Comparison of ENCODE assay signal across 1 cellular context in the genomic region with DNA sequence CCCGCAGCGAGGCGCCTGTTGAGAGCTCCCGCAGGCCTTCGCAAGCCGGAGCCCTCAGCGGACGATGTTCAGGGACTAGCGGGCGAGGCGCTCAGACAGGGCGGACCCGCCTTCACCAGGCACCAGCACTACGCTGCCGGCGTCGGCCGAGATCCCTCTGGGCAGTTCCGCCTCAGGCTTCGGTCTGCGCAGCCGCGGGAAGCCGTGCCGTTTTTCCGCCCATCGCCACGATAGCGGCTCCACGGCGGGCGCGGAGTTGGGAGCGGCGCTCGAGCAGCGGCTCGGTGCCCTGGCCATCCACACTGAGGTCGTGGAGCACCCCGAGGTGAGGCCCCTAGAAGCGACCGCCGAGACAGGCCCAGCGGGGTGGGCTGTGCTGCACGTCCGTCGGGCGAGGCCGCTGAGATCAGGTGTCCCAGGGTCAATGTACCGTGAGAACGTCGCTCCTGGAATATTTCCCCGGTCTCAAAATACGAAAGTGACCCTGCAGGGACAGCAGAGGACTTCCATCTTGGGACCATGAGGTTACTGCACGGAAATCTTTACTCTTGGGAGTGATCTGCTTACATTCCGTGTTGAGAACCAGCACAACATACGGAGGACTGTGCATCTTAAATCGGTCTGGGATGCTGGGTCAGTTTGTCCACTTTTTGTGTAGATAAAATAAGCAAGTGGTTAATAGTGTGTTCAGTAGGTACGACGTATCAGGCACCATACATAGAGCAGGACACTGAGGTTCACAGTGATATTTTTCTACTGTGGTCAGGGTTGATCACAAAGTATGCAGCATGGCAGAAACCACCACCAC.
TF ChIP-seq lines count a peak whose summit lies in the region.

No MANE protein-coding gene starts in this region.

TF ChIP-seq in HepG2, 621 proteins besides CTCF, POLR2A, EP300 and RAD21 (continued from another document and continues in another):
- TF ChIP-seq FOXP1 (IDR thresholded peaks at IDR 0.05): no peak
- no peak for TF ChIP-seq FOXP1 (CRISPR knock-in tag; IDR thresholded peaks at IDR 0.05)
- TF ChIP-seq, protein P1, sequence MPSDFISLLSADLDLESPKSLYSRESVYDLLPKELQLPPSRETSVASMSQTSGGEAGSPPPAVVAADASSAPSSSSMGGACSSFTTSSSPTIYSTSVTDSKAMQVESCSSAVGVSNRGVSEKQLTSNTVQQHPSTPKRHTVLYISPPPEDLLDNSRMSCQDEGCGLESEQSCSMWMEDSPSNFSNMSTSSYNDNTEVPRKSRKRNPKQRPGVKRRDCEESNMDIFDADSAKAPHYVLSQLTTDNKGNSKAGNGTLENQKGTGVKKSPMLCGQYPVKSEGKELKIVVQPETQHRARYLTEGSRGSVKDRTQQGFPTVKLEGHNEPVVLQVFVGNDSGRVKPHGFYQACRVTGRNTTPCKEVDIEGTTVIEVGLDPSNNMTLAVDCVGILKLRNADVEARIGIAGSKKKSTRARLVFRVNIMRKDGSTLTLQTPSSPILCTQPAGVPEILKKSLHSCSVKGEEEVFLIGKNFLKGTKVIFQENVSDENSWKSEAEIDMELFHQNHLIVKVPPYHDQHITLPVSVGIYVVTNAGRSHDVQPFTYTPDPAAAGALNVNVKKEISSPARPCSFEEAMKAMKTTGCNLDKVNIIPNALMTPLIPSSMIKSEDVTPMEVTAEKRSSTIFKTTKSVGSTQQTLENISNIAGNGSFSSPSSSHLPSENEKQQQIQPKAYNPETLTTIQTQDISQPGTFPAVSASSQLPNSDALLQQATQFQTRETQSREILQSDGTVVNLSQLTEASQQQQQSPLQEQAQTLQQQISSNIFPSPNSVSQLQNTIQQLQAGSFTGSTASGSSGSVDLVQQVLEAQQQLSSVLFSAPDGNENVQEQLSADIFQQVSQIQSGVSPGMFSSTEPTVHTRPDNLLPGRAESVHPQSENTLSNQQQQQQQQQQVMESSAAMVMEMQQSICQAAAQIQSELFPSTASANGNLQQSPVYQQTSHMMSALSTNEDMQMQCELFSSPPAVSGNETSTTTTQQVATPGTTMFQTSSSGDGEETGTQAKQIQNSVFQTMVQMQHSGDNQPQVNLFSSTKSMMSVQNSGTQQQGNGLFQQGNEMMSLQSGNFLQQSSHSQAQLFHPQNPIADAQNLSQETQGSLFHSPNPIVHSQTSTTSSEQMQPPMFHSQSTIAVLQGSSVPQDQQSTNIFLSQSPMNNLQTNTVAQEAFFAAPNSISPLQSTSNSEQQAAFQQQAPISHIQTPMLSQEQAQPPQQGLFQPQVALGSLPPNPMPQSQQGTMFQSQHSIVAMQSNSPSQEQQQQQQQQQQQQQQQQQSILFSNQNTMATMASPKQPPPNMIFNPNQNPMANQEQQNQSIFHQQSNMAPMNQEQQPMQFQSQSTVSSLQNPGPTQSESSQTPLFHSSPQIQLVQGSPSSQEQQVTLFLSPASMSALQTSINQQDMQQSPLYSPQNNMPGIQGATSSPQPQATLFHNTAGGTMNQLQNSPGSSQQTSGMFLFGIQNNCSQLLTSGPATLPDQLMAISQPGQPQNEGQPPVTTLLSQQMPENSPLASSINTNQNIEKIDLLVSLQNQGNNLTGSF (CRISPR knock-in tag; IDR thresholded peaks at IDR 0.05): peak; percentile 94
- TF ChIP-seq DR1 (CRISPR knock-in tag; IDR thresholded peaks at IDR 0.05): peak; percentile 91
- peak; percentile 60; the same call in 1 of the 2 replicates for TF ChIP-seq SIX1 (CRISPR knock-in tag; IDR thresholded peaks at IDR 0.05; ENCODE audit: borderline replicate concordance)
- TF ChIP-seq, protein P2, sequence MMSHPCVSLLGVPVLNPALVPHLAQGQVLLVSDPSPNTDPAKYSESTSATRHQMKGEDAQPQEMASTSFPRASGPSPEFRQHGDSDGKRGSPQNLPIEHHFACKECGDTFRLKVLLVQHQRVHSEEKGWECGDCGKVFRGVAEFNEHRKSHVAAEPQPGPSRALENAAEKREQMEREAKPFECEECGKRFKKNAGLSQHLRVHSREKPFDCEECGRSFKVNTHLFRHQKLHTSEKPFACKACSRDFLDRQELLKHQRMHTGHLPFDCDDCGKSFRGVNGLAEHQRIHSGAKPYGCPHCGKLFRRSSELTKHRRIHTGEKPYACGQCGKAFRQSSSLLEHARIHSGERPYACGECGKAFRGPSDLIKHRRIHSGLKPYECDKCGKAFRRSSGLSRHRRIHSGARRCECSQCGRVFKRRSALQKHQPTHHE (CRISPR knock-in tag; IDR thresholded peaks at IDR 0.05; ENCODE audit: borderline replicate concordance): peak; percentile 67; the same call in 1 of the 2 replicates
- peak; percentile 80 for TF ChIP-seq ZNF121 (CRISPR knock-in tag; IDR thresholded peaks at IDR 0.05)
- TF ChIP-seq, protein P3, sequence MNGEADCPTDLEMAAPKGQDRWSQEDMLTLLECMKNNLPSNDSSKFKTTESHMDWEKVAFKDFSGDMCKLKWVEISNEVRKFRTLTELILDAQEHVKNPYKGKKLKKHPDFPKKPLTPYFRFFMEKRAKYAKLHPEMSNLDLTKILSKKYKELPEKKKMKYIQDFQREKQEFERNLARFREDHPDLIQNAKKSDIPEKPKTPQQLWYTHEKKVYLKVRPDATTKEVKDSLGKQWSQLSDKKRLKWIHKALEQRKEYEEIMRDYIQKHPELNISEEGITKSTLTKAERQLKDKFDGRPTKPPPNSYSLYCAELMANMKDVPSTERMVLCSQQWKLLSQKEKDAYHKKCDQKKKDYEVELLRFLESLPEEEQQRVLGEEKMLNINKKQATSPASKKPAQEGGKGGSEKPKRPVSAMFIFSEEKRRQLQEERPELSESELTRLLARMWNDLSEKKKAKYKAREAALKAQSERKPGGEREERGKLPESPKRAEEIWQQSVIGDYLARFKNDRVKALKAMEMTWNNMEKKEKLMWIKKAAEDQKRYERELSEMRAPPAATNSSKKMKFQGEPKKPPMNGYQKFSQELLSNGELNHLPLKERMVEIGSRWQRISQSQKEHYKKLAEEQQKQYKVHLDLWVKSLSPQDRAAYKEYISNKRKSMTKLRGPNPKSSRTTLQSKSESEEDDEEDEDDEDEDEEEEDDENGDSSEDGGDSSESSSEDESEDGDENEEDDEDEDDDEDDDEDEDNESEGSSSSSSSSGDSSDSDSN (CRISPR knock-in tag; IDR thresholded peaks at IDR 0.05): peak; percentile 100
- peak; percentile 89; the same call in 1 of the 2 replicates for TF ChIP-seq ZZZ3 (CRISPR knock-in tag; IDR thresholded peaks at IDR 0.05; ENCODE audit: borderline replicate concordance)
- TF ChIP-seq PHB2 (IDR thresholded peaks at IDR 0.05; ENCODE audit: partially characterized antibody): no peak
- no peak for TF ChIP-seq ISX (CRISPR knock-in tag; conservative IDR thresholded peaks at IDR 0.05)
- 0 out of 2 replicates have a peak, but pooled peaks have one; percentile 42 for TF ChIP-seq CC2D1A (CRISPR knock-in tag; IDR thresholded peaks at IDR 0.05)
- no peak for TF ChIP-seq ZNF569 (CRISPR knock-in tag; IDR thresholded peaks at IDR 0.05; ENCODE audit: borderline replicate concordance)
- TF ChIP-seq, protein P4, sequence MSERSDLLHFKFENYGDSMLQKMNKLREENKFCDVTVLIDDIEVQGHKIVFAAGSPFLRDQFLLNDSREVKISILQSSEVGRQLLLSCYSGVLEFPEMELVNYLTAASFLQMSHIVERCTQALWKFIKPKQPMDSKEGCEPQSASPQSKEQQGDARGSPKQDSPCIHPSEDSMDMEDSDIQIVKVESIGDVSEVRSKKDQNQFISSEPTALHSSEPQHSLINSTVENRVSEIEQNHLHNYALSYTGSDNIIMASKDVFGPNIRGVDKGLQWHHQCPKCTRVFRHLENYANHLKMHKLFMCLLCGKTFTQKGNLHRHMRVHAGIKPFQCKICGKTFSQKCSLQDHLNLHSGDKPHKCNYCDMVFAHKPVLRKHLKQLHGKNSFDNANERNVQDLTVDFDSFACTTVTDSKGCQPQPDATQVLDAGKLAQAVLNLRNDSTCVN (CRISPR knock-in tag; IDR thresholded peaks at IDR 0.05; ENCODE audit: borderline replicate concordance): peak; percentile 83
- TF ChIP-seq ZNF224 (CRISPR knock-in tag; IDR thresholded peaks at IDR 0.05): peak; percentile 88
- TF ChIP-seq, protein P5, sequence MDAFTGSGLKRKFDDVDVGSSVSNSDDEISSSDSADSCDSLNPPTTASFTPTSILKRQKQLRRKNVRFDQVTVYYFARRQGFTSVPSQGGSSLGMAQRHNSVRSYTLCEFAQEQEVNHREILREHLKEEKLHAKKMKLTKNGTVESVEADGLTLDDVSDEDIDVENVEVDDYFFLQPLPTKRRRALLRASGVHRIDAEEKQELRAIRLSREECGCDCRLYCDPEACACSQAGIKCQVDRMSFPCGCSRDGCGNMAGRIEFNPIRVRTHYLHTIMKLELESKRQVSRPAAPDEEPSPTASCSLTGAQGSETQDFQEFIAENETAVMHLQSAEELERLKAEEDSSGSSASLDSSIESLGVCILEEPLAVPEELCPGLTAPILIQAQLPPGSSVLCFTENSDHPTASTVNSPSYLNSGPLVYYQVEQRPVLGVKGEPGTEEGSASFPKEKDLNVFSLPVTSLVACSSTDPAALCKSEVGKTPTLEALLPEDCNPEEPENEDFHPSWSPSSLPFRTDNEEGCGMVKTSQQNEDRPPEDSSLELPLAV (CRISPR knock-in tag; conservative IDR thresholded peaks at IDR 0.05; ENCODE audit: low read depth): no peak
- TF ChIP-seq ATF7-NPFF (CRISPR knock-in tag; IDR thresholded peaks at IDR 0.05; ENCODE audit: low read depth): peak; percentile 98
- TF ChIP-seq ZNF572 (CRISPR knock-in tag; IDR thresholded peaks at IDR 0.05): peak; percentile 91; the same call in 1 of the 2 replicates
- TF ChIP-seq, protein P6, sequence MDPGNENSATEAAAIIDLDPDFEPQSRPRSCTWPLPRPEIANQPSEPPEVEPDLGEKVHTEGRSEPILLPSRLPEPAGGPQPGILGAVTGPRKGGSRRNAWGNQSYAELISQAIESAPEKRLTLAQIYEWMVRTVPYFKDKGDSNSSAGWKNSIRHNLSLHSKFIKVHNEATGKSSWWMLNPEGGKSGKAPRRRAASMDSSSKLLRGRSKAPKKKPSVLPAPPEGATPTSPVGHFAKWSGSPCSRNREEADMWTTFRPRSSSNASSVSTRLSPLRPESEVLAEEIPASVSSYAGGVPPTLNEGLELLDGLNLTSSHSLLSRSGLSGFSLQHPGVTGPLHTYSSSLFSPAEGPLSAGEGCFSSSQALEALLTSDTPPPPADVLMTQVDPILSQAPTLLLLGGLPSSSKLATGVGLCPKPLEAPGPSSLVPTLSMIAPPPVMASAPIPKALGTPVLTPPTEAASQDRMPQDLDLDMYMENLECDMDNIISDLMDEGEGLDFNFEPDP (CRISPR knock-in tag; conservative IDR thresholded peaks at IDR 0.05): 0 out of 2 replicates have a peak, but pooled peaks have one; percentile 97
- TF ChIP-seq FIP1L1 (IDR thresholded peaks at IDR 0.05; ENCODE audit: borderline replicate concordance, insufficient read depth, low read depth, low read length): peak; percentile 66
- no peak for TF ChIP-seq TEAD2 (CRISPR knock-in tag; IDR thresholded peaks at IDR 0.05)
- TF ChIP-seq, protein P7, sequence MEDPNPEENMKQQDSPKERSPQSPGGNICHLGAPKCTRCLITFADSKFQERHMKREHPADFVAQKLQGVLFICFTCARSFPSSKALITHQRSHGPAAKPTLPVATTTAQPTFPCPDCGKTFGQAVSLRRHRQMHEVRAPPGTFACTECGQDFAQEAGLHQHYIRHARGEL (CRISPR knock-in tag; IDR thresholded peaks at IDR 0.05): 0 out of 2 replicates have a peak, but pooled peaks have one; percentile 68
- TF ChIP-seq, protein P8, sequence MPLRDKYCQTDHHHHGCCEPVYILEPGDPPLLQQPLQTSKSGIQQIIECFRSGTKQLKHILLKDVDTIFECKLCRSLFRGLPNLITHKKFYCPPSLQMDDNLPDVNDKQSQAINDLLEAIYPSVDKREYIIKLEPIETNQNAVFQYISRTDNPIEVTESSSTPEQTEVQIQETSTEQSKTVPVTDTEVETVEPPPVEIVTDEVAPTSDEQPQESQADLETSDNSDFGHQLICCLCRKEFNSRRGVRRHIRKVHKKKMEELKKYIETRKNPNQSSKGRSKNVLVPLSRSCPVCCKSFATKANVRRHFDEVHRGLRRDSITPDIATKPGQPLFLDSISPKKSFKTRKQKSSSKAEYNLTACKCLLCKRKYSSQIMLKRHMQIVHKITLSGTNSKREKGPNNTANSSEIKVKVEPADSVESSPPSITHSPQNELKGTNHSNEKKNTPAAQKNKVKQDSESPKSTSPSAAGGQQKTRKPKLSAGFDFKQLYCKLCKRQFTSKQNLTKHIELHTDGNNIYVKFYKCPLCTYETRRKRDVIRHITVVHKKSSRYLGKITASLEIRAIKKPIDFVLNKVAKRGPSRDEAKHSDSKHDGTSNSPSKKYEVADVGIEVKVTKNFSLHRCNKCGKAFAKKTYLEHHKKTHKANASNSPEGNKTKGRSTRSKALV (CRISPR knock-in tag; IDR thresholded peaks at IDR 0.05): peak; percentile 92; the same call in 1 of the 2 replicates
- TF ChIP-seq SNAPC2 (CRISPR knock-in tag; IDR thresholded peaks at IDR 0.05): no peak; the same call in none of the 2 replicates
- TF ChIP-seq ZFP90 (CRISPR knock-in tag; IDR thresholded peaks at IDR 0.05; ENCODE audit: borderline replicate concordance): peak; percentile 94
- TF ChIP-seq SMARCC2 (IDR thresholded peaks at IDR 0.05): no peak
- peak; percentile 92 for TF ChIP-seq RBM39 (IDR thresholded peaks at IDR 0.05; ENCODE audit: low read depth, low read length, poor library complexity, severe bottlenecking)
- TF ChIP-seq, protein P9, sequence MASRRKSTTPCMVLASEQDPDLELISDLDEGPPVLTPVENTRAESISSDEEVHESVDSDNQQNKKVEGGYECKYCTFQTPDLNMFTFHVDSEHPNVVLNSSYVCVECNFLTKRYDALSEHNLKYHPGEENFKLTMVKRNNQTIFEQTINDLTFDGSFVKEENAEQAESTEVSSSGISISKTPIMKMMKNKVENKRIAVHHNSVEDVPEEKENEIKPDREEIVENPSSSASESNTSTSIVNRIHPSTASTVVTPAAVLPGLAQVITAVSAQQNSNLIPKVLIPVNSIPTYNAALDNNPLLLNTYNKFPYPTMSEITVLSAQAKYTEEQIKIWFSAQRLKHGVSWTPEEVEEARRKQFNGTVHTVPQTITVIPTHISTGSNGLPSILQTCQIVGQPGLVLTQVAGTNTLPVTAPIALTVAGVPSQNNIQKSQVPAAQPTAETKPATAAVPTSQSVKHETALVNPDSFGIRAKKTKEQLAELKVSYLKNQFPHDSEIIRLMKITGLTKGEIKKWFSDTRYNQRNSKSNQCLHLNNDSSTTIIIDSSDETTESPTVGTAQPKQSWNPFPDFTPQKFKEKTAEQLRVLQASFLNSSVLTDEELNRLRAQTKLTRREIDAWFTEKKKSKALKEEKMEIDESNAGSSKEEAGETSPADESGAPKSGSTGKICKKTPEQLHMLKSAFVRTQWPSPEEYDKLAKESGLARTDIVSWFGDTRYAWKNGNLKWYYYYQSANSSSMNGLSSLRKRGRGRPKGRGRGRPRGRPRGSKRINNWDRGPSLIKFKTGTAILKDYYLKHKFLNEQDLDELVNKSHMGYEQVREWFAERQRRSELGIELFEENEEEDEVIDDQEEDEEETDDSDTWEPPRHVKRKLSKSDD (CRISPR knock-in tag; IDR thresholded peaks at IDR 0.05; ENCODE audit: low read depth): peak; percentile 93; the same call in 1 of the 2 replicates
- TF ChIP-seq REXO4 (CRISPR knock-in tag; IDR thresholded peaks at IDR 0.05; ENCODE audit: borderline replicate concordance): no peak
- peak; percentile 86; the same call in 1 of the 2 replicates for TF ChIP-seq MED13 (CRISPR knock-in tag; IDR thresholded peaks at IDR 0.05)
- 0 out of 2 replicates have a peak, but pooled peaks have one; percentile 52 for TF ChIP-seq NCOA1 (CRISPR knock-in tag; IDR thresholded peaks at IDR 0.05)
- TF ChIP-seq, protein P10, sequence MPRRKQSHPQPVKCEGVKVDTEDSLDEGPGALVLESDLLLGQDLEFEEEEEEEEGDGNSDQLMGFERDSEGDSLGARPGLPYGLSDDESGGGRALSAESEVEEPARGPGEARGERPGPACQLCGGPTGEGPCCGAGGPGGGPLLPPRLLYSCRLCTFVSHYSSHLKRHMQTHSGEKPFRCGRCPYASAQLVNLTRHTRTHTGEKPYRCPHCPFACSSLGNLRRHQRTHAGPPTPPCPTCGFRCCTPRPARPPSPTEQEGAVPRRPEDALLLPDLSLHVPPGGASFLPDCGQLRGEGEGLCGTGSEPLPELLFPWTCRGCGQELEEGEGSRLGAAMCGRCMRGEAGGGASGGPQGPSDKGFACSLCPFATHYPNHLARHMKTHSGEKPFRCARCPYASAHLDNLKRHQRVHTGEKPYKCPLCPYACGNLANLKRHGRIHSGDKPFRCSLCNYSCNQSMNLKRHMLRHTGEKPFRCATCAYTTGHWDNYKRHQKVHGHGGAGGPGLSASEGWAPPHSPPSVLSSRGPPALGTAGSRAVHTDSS (CRISPR knock-in tag; conservative IDR thresholded peaks at IDR 0.05): no peak
